In the genomic region with DNA sequence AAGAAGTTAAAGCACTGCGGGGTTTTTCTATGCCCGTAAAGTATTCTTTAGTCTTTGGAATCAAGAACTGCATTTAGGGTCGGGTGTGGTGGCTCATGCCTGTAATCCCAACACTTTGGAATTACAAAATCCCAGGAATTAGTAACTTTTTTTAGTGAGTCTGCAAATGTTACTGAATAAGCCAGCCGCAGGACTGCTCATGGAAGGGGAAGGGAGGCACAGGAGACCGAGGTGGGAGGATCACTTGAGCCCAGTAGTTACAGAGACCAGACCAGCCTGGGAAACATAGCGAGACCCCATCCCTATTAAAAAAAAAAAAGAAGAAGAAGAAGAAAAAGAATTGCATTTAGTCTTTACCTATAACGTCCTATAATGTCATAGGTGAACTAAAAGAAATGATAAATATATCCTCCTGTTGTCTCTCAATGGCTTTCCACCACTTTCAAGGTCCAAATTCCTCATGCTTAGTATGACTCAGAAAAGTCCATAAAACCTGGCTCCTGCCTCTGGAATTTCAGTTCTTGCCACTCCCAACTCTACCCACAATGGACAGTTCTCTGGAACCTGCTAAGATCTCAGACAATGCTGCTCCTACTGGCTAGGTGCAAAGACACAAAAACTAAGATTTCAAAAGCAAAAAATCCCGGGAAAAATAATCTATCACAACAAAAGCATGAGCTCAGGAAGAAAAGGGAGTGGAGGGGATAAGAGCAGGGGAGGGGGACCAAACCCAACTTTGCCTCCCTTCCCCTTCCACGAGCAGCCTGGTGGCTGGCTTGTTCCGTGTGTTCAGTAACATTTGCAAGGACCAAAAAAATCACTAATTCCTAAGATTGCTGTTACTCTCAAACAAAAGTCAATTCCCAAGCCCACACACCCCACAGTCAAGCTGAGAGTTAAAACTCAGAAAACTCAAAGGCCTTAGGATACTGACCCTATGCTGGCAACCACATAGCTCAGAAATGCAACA, we compare ENCODE assay signal across 1 cellular context.
TF ChIP-seq lines count a peak whose summit lies in the region.

No MANE protein-coding gene starts in this region.

TF ChIP-seq in HepG2, 621 proteins besides CTCF, POLR2A, EP300 and RAD21 (continued from another document and continues in another):
- TF ChIP-seq, protein P1, sequence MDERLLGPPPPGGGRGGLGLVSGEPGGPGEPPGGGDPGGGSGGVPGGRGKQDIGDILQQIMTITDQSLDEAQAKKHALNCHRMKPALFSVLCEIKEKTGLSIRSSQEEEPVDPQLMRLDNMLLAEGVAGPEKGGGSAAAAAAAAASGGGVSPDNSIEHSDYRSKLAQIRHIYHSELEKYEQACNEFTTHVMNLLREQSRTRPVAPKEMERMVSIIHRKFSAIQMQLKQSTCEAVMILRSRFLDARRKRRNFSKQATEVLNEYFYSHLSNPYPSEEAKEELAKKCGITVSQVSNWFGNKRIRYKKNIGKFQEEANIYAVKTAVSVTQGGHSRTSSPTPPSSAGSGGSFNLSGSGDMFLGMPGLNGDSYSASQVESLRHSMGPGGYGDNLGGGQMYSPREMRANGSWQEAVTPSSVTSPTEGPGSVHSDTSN (CRISPR knock-in tag; IDR thresholded peaks at IDR 0.05) = no peak
- no peak for TF ChIP-seq ZNF557 (CRISPR knock-in tag; IDR thresholded peaks at IDR 0.05)
- TF ChIP-seq ZNF773 (CRISPR knock-in tag; IDR thresholded peaks at IDR 0.05; ENCODE audit: borderline replicate concordance) = no peak
- no peak for TF ChIP-seq STAT5B (CRISPR knock-in tag; IDR thresholded peaks at IDR 0.05)
- no peak for TF ChIP-seq RBAK (CRISPR knock-in tag; IDR thresholded peaks at IDR 0.05)
- TF ChIP-seq JUND (CRISPR knock-in tag; IDR thresholded peaks at IDR 0.05) = no peak; the same call in 1 of the 2 replicates
- TF ChIP-seq, protein P2, sequence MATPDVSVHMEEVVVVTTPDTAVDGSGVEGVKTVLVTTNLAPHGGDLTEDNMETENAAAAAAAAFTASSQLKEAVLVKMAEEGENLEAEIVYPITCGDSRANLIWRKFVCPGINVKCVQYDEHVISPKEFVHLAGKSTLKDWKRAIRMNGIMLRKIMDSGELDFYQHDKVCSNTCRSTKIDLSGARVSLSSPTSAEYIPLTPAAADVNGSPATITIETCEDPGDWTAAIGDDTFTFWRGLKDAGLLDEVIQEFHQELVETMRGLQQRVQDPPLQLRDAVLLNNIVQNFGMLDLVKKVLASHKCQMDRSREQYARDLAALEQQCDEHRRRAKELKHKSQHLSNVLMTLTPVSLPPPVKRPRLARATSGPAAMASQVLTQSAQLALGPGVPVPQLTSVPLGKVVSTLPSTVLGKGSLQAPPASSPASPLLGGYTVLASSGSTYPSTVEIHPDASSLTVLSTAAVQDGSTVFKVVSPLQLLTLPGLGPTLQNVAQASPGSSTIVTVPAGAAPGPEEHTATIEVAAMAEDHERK (CRISPR knock-in tag; IDR thresholded peaks at IDR 0.05; ENCODE audit: low read depth) = no peak
- TF ChIP-seq KDM3A (CRISPR knock-in tag; IDR thresholded peaks at IDR 0.05; ENCODE audit: low read depth) = no peak
- no peak for TF ChIP-seq ZNF225 (CRISPR knock-in tag; IDR thresholded peaks at IDR 0.05)
- TF ChIP-seq, protein P3, sequence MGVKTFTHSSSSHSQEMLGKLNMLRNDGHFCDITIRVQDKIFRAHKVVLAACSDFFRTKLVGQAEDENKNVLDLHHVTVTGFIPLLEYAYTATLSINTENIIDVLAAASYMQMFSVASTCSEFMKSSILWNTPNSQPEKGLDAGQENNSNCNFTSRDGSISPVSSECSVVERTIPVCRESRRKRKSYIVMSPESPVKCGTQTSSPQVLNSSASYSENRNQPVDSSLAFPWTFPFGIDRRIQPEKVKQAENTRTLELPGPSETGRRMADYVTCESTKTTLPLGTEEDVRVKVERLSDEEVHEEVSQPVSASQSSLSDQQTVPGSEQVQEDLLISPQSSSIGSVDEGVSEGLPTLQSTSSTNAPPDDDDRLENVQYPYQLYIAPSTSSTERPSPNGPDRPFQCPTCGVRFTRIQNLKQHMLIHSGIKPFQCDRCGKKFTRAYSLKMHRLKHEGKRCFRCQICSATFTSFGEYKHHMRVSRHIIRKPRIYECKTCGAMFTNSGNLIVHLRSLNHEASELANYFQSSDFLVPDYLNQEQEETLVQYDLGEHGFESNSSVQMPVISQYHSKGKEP (CRISPR knock-in tag; IDR thresholded peaks at IDR 0.05) = no peak
- TF ChIP-seq, protein P4, sequence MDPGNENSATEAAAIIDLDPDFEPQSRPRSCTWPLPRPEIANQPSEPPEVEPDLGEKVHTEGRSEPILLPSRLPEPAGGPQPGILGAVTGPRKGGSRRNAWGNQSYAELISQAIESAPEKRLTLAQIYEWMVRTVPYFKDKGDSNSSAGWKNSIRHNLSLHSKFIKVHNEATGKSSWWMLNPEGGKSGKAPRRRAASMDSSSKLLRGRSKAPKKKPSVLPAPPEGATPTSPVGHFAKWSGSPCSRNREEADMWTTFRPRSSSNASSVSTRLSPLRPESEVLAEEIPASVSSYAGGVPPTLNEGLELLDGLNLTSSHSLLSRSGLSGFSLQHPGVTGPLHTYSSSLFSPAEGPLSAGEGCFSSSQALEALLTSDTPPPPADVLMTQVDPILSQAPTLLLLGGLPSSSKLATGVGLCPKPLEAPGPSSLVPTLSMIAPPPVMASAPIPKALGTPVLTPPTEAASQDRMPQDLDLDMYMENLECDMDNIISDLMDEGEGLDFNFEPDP (CRISPR knock-in tag; conservative IDR thresholded peaks at IDR 0.05) = no peak
- 0 out of 2 replicates have a peak, but pooled peaks have one; percentile 44 for TF ChIP-seq POLR2AphosphoS2 (IDR thresholded peaks at IDR 0.05; ENCODE audit: low read depth, low read length)
- TF ChIP-seq MAFF (IDR thresholded peaks at IDR 0.05; ENCODE audit: low read depth, low read length) = 0 out of 2 replicates have a peak, but pooled peaks have one; percentile 17
- TF ChIP-seq, protein P5, sequence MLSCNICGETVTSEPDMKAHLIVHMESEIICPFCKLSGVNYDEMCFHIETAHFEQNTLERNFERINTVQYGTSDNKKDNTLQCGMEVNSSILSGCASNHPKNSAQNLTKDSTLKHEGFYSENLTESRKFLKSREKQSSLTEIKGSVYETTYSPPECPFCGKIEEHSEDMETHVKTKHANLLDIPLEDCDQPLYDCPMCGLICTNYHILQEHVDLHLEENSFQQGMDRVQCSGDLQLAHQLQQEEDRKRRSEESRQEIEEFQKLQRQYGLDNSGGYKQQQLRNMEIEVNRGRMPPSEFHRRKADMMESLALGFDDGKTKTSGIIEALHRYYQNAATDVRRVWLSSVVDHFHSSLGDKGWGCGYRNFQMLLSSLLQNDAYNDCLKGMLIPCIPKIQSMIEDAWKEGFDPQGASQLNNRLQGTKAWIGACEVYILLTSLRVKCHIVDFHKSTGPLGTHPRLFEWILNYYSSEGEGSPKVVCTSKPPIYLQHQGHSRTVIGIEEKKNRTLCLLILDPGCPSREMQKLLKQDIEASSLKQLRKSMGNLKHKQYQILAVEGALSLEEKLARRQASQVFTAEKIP (CRISPR knock-in tag; IDR thresholded peaks at IDR 0.05; ENCODE audit: borderline replicate concordance) = no peak
- no peak for TF ChIP-seq ZNF326 (CRISPR knock-in tag; IDR thresholded peaks at IDR 0.05; ENCODE audit: borderline replicate concordance)
- TF ChIP-seq, protein P6, sequence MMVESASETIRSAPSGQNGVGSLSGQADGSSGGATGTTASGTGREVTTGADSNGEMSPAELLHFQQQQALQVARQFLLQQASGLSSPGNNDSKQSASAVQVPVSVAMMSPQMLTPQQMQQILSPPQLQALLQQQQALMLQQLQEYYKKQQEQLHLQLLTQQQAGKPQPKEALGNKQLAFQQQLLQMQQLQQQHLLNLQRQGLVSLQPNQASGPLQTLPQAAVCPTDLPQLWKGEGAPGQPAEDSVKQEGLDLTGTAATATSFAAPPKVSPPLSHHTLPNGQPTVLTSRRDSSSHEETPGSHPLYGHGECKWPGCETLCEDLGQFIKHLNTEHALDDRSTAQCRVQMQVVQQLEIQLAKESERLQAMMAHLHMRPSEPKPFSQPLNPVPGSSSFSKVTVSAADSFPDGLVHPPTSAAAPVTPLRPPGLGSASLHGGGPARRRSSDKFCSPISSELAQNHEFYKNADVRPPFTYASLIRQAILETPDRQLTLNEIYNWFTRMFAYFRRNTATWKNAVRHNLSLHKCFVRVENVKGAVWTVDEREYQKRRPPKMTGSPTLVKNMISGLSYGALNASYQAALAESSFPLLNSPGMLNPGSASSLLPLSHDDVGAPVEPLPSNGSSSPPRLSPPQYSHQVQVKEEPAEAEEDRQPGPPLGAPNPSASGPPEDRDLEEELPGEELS (CRISPR knock-in tag; IDR thresholded peaks at IDR 0.05) = peak; percentile 70; the same call in 1 of the 2 replicates
- no peak; the same call in 1 of the 2 replicates for TF ChIP-seq ZKSCAN1 (IDR thresholded peaks at IDR 0.05; ENCODE audit: low read length)
- no peak for TF ChIP-seq HDAC6 (IDR thresholded peaks at IDR 0.05; ENCODE audit: low read depth, low read length)
- no peak for TF ChIP-seq SATB2 (CRISPR knock-in tag; IDR thresholded peaks at IDR 0.05)
- TF ChIP-seq, protein P7, sequence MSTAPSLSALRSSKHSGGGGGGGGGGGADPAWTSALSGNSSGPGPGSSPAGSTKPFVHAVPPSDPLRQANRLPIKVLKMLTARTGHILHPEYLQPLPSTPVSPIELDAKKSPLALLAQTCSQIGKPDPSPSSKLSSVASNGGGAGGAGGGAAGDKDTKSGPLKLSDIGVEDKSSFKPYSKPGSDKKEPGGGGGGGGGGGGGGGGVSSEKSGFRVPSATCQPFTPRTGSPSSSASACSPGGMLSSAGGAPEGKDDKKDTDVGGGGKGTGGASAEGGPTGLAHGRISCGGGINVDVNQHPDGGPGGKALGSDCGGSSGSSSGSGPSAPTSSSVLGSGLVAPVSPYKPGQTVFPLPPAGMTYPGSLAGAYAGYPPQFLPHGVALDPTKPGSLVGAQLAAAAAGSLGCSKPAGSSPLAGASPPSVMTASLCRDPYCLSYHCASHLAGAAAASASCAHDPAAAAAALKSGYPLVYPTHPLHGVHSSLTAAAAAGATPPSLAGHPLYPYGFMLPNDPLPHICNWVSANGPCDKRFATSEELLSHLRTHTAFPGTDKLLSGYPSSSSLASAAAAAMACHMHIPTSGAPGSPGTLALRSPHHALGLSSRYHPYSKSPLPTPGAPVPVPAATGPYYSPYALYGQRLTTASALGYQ (CRISPR knock-in tag; IDR thresholded peaks at IDR 0.05) = no peak
- no peak for TF ChIP-seq KDM6A (CRISPR knock-in tag; IDR thresholded peaks at IDR 0.05; ENCODE audit: low read depth)
- TF ChIP-seq, protein P8, sequence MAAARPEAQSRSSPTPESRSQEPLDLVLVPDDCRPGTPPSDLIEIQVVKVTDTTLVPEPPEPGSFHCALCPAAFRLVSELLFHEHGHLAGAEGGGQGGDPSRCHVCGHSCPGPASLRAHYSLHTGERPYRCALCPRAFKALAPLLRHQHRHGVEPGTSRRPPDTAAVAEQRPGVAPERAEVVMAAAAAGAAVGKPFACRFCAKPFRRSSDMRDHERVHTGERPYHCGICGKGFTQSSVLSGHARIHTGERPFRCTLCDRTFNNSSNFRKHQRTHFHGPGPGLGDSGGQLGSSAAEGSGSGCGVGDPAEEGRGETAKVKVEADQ (CRISPR knock-in tag; IDR thresholded peaks at IDR 0.05; ENCODE audit: borderline replicate concordance) = no peak
- TF ChIP-seq ZNF205 (CRISPR knock-in tag; IDR thresholded peaks at IDR 0.05) = peak; percentile 50; the same call in 1 of the 2 replicates
- TF ChIP-seq KDM1A (CRISPR knock-in tag; IDR thresholded peaks at IDR 0.05) = no peak
- TF ChIP-seq MTA3 (CRISPR knock-in tag; IDR thresholded peaks at IDR 0.05) = no peak
- TF ChIP-seq MLLT10 (CRISPR knock-in tag; IDR thresholded peaks at IDR 0.05) = no peak
- TF ChIP-seq, protein P9, sequence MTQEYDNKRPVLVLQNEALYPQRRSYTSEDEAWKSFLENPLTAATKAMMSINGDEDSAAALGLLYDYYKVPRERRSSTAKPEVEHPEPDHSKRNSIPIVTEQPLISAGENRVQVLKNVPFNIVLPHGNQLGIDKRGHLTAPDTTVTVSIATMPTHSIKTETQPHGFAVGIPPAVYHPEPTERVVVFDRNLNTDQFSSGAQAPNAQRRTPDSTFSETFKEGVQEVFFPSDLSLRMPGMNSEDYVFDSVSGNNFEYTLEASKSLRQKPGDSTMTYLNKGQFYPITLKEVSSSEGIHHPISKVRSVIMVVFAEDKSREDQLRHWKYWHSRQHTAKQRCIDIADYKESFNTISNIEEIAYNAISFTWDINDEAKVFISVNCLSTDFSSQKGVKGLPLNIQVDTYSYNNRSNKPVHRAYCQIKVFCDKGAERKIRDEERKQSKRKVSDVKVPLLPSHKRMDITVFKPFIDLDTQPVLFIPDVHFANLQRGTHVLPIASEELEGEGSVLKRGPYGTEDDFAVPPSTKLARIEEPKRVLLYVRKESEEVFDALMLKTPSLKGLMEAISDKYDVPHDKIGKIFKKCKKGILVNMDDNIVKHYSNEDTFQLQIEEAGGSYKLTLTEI (CRISPR knock-in tag; conservative IDR thresholded peaks at IDR 0.05) = no peak
- TF ChIP-seq, protein P10, sequence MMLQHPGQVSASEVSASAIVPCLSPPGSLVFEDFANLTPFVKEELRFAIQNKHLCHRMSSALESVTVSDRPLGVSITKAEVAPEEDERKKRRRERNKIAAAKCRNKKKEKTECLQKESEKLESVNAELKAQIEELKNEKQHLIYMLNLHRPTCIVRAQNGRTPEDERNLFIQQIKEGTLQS (CRISPR knock-in tag; IDR thresholded peaks at IDR 0.05) = peak; percentile 87
- TF ChIP-seq RXRA (CRISPR knock-in tag; IDR thresholded peaks at IDR 0.05) = 0 out of 2 replicates have a peak, but pooled peaks have one; percentile 5
- no peak for TF ChIP-seq ZNF143 (CRISPR knock-in tag; IDR thresholded peaks at IDR 0.05)
- TF ChIP-seq SNAI1 (CRISPR knock-in tag; IDR thresholded peaks at IDR 0.05; ENCODE audit: borderline replicate concordance) = no peak; the same call in 1 of the 2 replicates
- no peak for TF ChIP-seq ZNF768 (CRISPR knock-in tag; IDR thresholded peaks at IDR 0.05)
- TF ChIP-seq, protein P11, sequence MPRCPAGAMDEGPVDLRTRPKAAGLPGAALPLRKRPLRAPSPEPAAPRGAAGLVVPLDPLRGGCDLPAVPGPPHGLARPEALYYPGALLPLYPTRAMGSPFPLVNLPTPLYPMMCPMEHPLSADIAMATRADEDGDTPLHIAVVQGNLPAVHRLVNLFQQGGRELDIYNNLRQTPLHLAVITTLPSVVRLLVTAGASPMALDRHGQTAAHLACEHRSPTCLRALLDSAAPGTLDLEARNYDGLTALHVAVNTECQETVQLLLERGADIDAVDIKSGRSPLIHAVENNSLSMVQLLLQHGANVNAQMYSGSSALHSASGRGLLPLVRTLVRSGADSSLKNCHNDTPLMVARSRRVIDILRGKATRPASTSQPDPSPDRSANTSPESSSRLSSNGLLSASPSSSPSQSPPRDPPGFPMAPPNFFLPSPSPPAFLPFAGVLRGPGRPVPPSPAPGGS (CRISPR knock-in tag; IDR thresholded peaks at IDR 0.05) = no peak
- TF ChIP-seq NCOA5 (CRISPR knock-in tag; IDR thresholded peaks at IDR 0.05) = no peak
- TF ChIP-seq, protein P12, sequence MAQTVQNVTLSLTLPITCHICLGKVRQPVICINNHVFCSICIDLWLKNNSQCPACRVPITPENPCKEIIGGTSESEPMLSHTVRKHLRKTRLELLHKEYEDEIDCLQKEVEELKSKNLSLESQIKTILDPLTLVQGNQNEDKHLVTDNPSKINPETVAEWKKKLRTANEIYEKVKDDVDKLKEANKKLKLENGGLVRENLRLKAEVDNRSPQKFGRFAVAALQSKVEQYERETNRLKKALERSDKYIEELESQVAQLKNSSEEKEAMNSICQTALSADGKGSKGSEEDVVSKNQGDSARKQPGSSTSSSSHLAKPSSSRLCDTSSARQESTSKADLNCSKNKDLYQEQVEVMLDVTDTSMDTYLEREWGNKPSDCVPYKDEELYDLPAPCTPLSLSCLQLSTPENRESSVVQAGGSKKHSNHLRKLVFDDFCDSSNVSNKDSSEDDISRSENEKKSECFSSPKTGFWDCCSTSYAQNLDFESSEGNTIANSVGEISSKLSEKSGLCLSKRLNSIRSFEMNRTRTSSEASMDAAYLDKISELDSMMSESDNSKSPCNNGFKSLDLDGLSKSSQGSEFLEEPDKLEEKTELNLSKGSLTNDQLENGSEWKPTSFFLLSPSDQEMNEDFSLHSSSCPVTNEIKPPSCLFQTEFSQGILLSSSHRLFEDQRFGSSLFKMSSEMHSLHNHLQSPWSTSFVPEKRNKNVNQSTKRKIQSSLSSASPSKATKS (CRISPR knock-in tag; IDR thresholded peaks at IDR 0.05) = no peak
